8 cellular contexts compared by ENCODE assay signal in genomic region chr17:44137891-44138709, GRCh38. TPM values are rescaled to one million over a fixed set of nuclear protein-coding genes. Genes with fewer than 3 reads are reported as not detected.
DNase-seq lines count a peak whose midpoint lies in the region; ATAC-seq and TF ChIP-seq lines count a peak whose summit lies in the region.

No MANE protein-coding gene starts in this region.

- H3K9me3 ChIP-seq in naive thymus-derived CD4-positive, alpha-beta T cell (ENCODE audit: control insufficient read depth in 2 of 3, low read length in 3 of 3) = no peaks in the 10 kb centered on the region

- intact Hi-C loops in naive thymus-derived CD4-positive, alpha-beta T cell (cut with micrococcal nuclease) = no loop called here

- no peak overlapping the region for H3K27ac ChIP-seq in naive thymus-derived CD4-positive, alpha-beta T cell (ENCODE audit: low read depth, low read length)

- no peaks in the 10 kb centered on the region for H3K36me3 ChIP-seq in naive thymus-derived CD4-positive, alpha-beta T cell (ENCODE audit: control insufficient read depth in 2 of 3, insufficient read depth in 3 of 3, low read length in 3 of 3)

- H3K4me1 ChIP-seq in naive thymus-derived CD4-positive, alpha-beta T cell (ENCODE audit: control insufficient read depth in 2 of 2, insufficient read depth in 2 of 2, low read length in 2 of 2) = peaks cover 0 to 9% of the 10 kb centered on the region in 2 donors

- no peak overlapping the region for H3K4me3 ChIP-seq in naive thymus-derived CD4-positive, alpha-beta T cell (ENCODE audit: low read length)

- peak; percentile 46 for ATAC-seq in naive thymus-derived CD4-positive, alpha-beta T cell
- ATAC-seq in stimulated activated naive B cell treated with anti-CD40 and anti-IgM and Interleukin-4, amounts not matched to agents 10 μg/mL and 1 μg/mL and 100 μg/mL, for 72 hours (replicated peaks) = peak; percentile 51
- no peak for ATAC-seq in GM18858 (IDR thresholded peaks at IDR 0.05; ENCODE audit: unreplicated experiment)

- peaks cover 0 to 3% (median 0%) of the 10 kb centered on the region in 11 donors for H3K9me3 Mint-ChIP-seq in naive thymus-derived CD4-positive, alpha-beta T cell
- H3K9me3 Mint-ChIP-seq in stimulated activated naive B cell treated with anti-CD40 and anti-IgM and Interleukin-4, amounts not matched to agents 10 μg/mL and 1 μg/mL and 100 μg/mL, for 72 hours = no peaks in the 10 kb centered on the region

- peak overlapping the region in 1 of 9 donors; percentile 25 for H3K27ac Mint-ChIP-seq in naive thymus-derived CD4-positive, alpha-beta T cell
- H3K27ac Mint-ChIP-seq in stimulated activated naive B cell treated with anti-CD40 and anti-IgM and Interleukin-4, amounts not matched to agents 10 μg/mL and 1 μg/mL and 100 μg/mL, for 72 hours = peak overlapping the region; percentile 22

- H3K27me3 ChIP-seq in naive thymus-derived CD4-positive, alpha-beta T cell (ENCODE audit: control insufficient read depth in 2 of 2, insufficient read depth in 2 of 2, low read length in 2 of 2) = no peaks in the 10 kb centered on the region

- H3K4me1 Mint-ChIP-seq in naive thymus-derived CD4-positive, alpha-beta T cell = peaks cover 0 to 33% (median 12%) of the 10 kb centered on the region in 7 donors
- peaks cover 14 to 29% of the 10 kb centered on the region in 2 donors for H3K4me1 Mint-ChIP-seq in stimulated activated naive B cell treated with anti-CD40 and anti-IgM and Interleukin-4, amounts not matched to agents 10 μg/mL and 1 μg/mL and 100 μg/mL, for 72 hours

- H3K27me3 Mint-ChIP-seq in naive thymus-derived CD4-positive, alpha-beta T cell = peaks cover 0 to 5% (median 0%) of the 10 kb centered on the region in 5 donors
- peaks cover 11 to 14% of the 10 kb centered on the region in 2 donors for H3K27me3 Mint-ChIP-seq in stimulated activated naive B cell treated with anti-CD40 and anti-IgM and Interleukin-4, amounts not matched to agents 10 μg/mL and 1 μg/mL and 100 μg/mL, for 72 hours

- POLR2A ChIA-PET in naive thymus-derived CD4-positive, alpha-beta T cell (lab: Charles Lee) = no interaction called here

- DNase-seq in NCI-H1417 (lab: John Stamatoyannopoulos, UW) (peak; percentile 9 to 88 (median 77)), NCI-H1417 treated with DMSO at 0.1 percent for 48 hours (lab: John Stamatoyannopoulos, UW) (no peak), NOMO-1 treated with DMSO at 0.1 percent for 48 hours (lab: John Stamatoyannopoulos, UW; ENCODE audit: unreplicated experiment) (peak; percentile 63), erythroblast (lab: John Stamatoyannopoulos, UW) (peak; percentile 48 to 73)
- peak; percentile 83 for DNase-seq in activated CD8-positive, alpha-beta memory T cell treated with anti-CD3 and anti-CD28 coated beads, Interleukin-2, amount 50 U/mL, for 48 hours
- peak in 2 of 9 donors; percentile 54 to 77 for DNase-seq in naive thymus-derived CD4-positive, alpha-beta T cell
- peak; percentile 57 for DNase-seq in stimulated activated naive B cell treated with anti-CD40 and anti-IgM and Interleukin-4, amounts not matched to agents 10 μg/mL and 1 μg/mL and 100 μg/mL, for 72 hours

- H3K36me3 Mint-ChIP-seq in naive thymus-derived CD4-positive, alpha-beta T cell = no peaks in the 10 kb centered on the region
- H3K36me3 Mint-ChIP-seq in stimulated activated naive B cell treated with anti-CD40 and anti-IgM and Interleukin-4, amounts not matched to agents 10 μg/mL and 1 μg/mL and 100 μg/mL, for 72 hours = no peaks in the 10 kb centered on the region

- TF ChIP-seq POLR2A in erythroblast (IDR thresholded peaks at IDR 0.05; ENCODE audit: low read length) = no peak

- CTCF ChIA-PET in naive thymus-derived CD4-positive, alpha-beta T cell (lab: Charles Lee) = interaction anchor here (1.2 kb wide), 1 partner anchor 11 kb away, joined by 4 read pairs; no protein-coding TSS in a partner anchor

- peak overlapping the region in 1 of 10 donors; percentile 35 for H3K4me3 Mint-ChIP-seq in naive thymus-derived CD4-positive, alpha-beta T cell
- peak overlapping the region; percentile 44 to 67 for H3K4me3 Mint-ChIP-seq in stimulated activated naive B cell treated with anti-CD40 and anti-IgM and Interleukin-4, amounts not matched to agents 10 μg/mL and 1 μg/mL and 100 μg/mL, for 72 hours

RNA-seq across cellular contexts. Expression of gene HROB, which starts 3.6 kb away (rescaled TPM):
- total RNA-seq in naive thymus-derived CD4-positive, alpha-beta T cell = 10 to 100 TPM in 1 of 5 experiments, 1 to 10 TPM in 2, under 1 TPM in 2; 0.76 to 12.3 (median 2.1) TPM
- polyA plus RNA-seq in naive thymus-derived CD4-positive, alpha-beta T cell = under 1 TPM; 0.26 to 0.48 TPM

RNA-seq across cellular contexts. Expression of gene HDAC5, which starts 14.7 kb away (rescaled TPM):
- total RNA-seq in naive thymus-derived CD4-positive, alpha-beta T cell = 100 to 1,000 TPM in 1 of 5 experiments, 10 to 100 TPM in 4; 15.2 to 106 (median 70.9) TPM
- 10 to 100 TPM; 18.3 to 41.9 TPM for polyA plus RNA-seq in naive thymus-derived CD4-positive, alpha-beta T cell

RNA-seq across cellular contexts. Expression of gene ASB16, which starts 32.4 kb away (rescaled TPM):
- under 1 TPM in 1 of 5 experiments, not detected in 4; 0.34 TPM for total RNA-seq in naive thymus-derived CD4-positive, alpha-beta T cell
- under 1 TPM in 1 of 2 donors, not detected in 1; 0.08 TPM for polyA plus RNA-seq in naive thymus-derived CD4-positive, alpha-beta T cell

RNA-seq across cellular contexts. Expression of gene TMUB2, which starts 48.7 kb away (rescaled TPM):
- 10 to 100 TPM; 34.9 to 56.0 (median 41.6) TPM for total RNA-seq in naive thymus-derived CD4-positive, alpha-beta T cell
- polyA plus RNA-seq in naive thymus-derived CD4-positive, alpha-beta T cell = 10 to 100 TPM; 21.8 to 24.4 TPM
